In genomic region chr11:61985863-61986262, GRCh38 we compare ENCODE assay signal across 28 cellular contexts. TPM values are rescaled to one million over a fixed set of nuclear protein-coding genes. Genes with fewer than 3 reads are reported as not detected.
DNase-seq lines count a peak whose midpoint lies in the region; ATAC-seq, FAIRE-seq and TF ChIP-seq lines count a peak whose summit lies in the region.
"Had no signal": no experiment of that assay in that cellular context is flagged by ENCODE, and none has a peak within 500 bp of the region (broad histone marks: within the 10 kb centered on the region; RNA-seq: fewer than 3 reads in every experiment).

No MANE protein-coding gene starts in this region.

- H3K27me3 ChIP-seq in body of pancreas (no peaks in the 10 kb centered on the region), lower lobe of right lung (ENCODE audit: low read depth) (no peaks in the 10 kb centered on the region), small intestine (ENCODE audit: control insufficient read depth in 2 of 2, insufficient read depth in 2 of 2, low read length in 2 of 2) (no peaks in the 10 kb centered on the region), uterus (no peaks in the 10 kb centered on the region)
- H3K27me3 ChIP-seq: cardiac muscle cell, gastrocnemius medialis, MG63, vagina had no signal

- DNase-seq in ELF-1 (ENCODE audit: low read depth, low spot score) (peak; percentile 38), body of pancreas (peak; percentile 29 to 71 (median 58)), lower lobe of right lung (no peak), small intestine (peak; percentile 78), NCI-H345 treated with DMSO at 0.1 percent for 48 hours (lab: John Stamatoyannopoulos, UW; ENCODE audit: unreplicated experiment) (no peak), uterus (no peak), cerebellum (ENCODE audit: low spot score) (no peak), GM12892 (ENCODE audit: insufficient read length) (no peak)
- DNase-seq: activated CD4-positive, alpha-beta memory T cell treated with anti-CD3 and anti-CD28 coated beads, Interleukin-2, amount 10 ng/mL, durations not matched to agents 7 days and 5 days; activated CD4-positive, CD25-positive, alpha-beta regulatory T cell treated with anti-CD3 and anti-CD28 coated beads, Interleukin-2, amount 50 U/mL, for 72 hours; gastrocnemius medialis; hippocampal formation; MG63; midbrain; naive thymus-derived CD8-positive, alpha-beta T cell; NCI-H1436; NCI-H345; NCI-H748 treated with DMSO at 0.1 percent for 48 hours; right cardiac atrium; stimulated activated CD4-positive, alpha-beta T cell treated with anti-CD3 and anti-CD28 coated beads, Interleukin-12 subunit alpha, Interleukin-12 subunit beta, amount 100 ng/mL, for 4 hours; stimulated activated CD4-positive, alpha-beta T cell treated with anti-CD3 and anti-CD28 coated beads, Interleukin-4, amount 100 ng/mL, for 1 hour had no signal

- TF ChIP-seq CTCF in body of pancreas (IDR thresholded peaks at IDR 0.05) (no peak), lower lobe of right lung (IDR thresholded peaks at IDR 0.05) (no peak), uterus (IDR thresholded peaks at IDR 0.05) (no peak)

- ATAC-seq in body of pancreas (peak; percentile 76), lower lobe of right lung (peak; percentile 89 to 95)
- ATAC-seq: gastrocnemius medialis; naive thymus-derived CD8-positive, alpha-beta T cell; right cardiac atrium; stimulated activated effector memory CD8-positive, alpha-beta T cell treated with anti-CD3 and anti-CD28 coated beads, Interleukin-12 subunit alpha, Interleukin-12 subunit beta, amount 100 ng/mL, for 72 hours had no signal

- H3K4me1 ChIP-seq in body of pancreas (peaks cover 57% of the 10 kb centered on the region), lower lobe of right lung (peaks cover 13% of the 10 kb centered on the region), small intestine (ENCODE audit: control insufficient read depth in 2 of 2, insufficient read depth in 1 of 2, low read depth in 1 of 2, low read length in 1 of 2) (peaks cover 0 to 3% of the 10 kb centered on the region in 2 donors), uterus (no peaks in the 10 kb centered on the region)
- H3K4me1 ChIP-seq: gastrocnemius medialis, vagina had no signal

- no peak for FAIRE-seq in small intestine (lab: Jason Lieb, UNC)
- FAIRE-seq in GM12892 (lab: Jason Lieb, UNC), result no peak
- FAIRE-seq: D721Med, GM12891, TTC549 had no signal

- H3K4me3 ChIP-seq in body of pancreas, result no peak overlapping the region
- no peak overlapping the region for H3K4me3 ChIP-seq in lower lobe of right lung
- no peak overlapping the region for H3K4me3 ChIP-seq in small intestine (ENCODE audit: low read depth in 1 of 2, low read length in 2 of 2)
- H3K4me3 ChIP-seq in uterus, result no peak overlapping the region
- H3K4me3 ChIP-seq: cardiac muscle cell, gastrocnemius medialis, MG63, vagina had no signal

- H3K9me3 ChIP-seq in body of pancreas, result no peaks in the 10 kb centered on the region
- peaks cover 4% of the 10 kb centered on the region for H3K9me3 ChIP-seq in lower lobe of right lung
- no peaks in the 10 kb centered on the region for H3K9me3 ChIP-seq in small intestine (ENCODE audit: control insufficient read depth, low read depth)
- H3K9me3 ChIP-seq in uterus, result no peaks in the 10 kb centered on the region
- H3K9me3 ChIP-seq: gastrocnemius medialis, vagina had no signal

- TF ChIP-seq POLR2A in body of pancreas (IDR thresholded peaks at IDR 0.05), result peak in 1 of 3 donors; percentile 21
- no peak for TF ChIP-seq POLR2A in uterus (IDR thresholded peaks at IDR 0.05)
- no peak for TF ChIP-seq POLR2A in GM12892 (IDR thresholded peaks at IDR 0.05; ENCODE audit: low read depth, low read length)

- 30 to 32% methylated on average over 5 of the region's 5 CpGs for WGBS in body of pancreas, 2 donors
- WGBS in small intestine, 3 donors, result 20 to 63% (median 35%) methylated on average over 5 of the region's 5 CpGs

- intact Hi-C loops in body of pancreas (cut with DNase I) (no loop called here), lower lobe of right lung (cut with DNase I) (no loop called here), uterus (cut with DNase I; ENCODE audit: low total_unique reads) (no loop called here)

- H3K36me3 ChIP-seq in body of pancreas (replicated peaks in 1 of 2; ENCODE audit: insufficient read depth in 1 of 2, low read depth in 2 of 2) (no peaks in the 10 kb centered on the region), lower lobe of right lung (no peaks in the 10 kb centered on the region), small intestine (ENCODE audit: control insufficient read depth in 2 of 2, insufficient read depth in 2 of 2, low read length in 2 of 2) (no peaks in the 10 kb centered on the region), uterus (no peaks in the 10 kb centered on the region)
- H3K36me3 ChIP-seq: cardiac muscle cell, gastrocnemius medialis, MG63, vagina had no signal

- H3K27ac ChIP-seq in body of pancreas (peak overlapping the region in 3 of 4 donors; percentile 26 to 36 (median 28)), lower lobe of right lung (no peak overlapping the region), small intestine (ENCODE audit: low read depth in 1 of 2, low read length in 1 of 2) (no peak overlapping the region), uterus (no peak overlapping the region)
- H3K27ac ChIP-seq: cardiac muscle cell, gastrocnemius medialis, vagina had no signal

RNA-seq across cellular contexts. Expression of gene FTH1, which starts 18.4 kb away (rescaled TPM):
- total RNA-seq in body of pancreas (1,000 to 10,000 TPM; 1,333 to 1,363 TPM), lower lobe of right lung (4,616 TPM), uterus (1,000 to 10,000 TPM in 3 of 4 donors, 100 to 1,000 TPM in 1; 402 to 1,927 (median 1,615) TPM), cerebellum (295 TPM)
- polyA plus RNA-seq in small intestine, result 1,000 to 10,000 TPM; 3,413 to 10,000 (median 8,961) TPM
- polyA plus RNA-seq in GM12892 (2012; ENCODE audit: missing spikeins), result 1,700 TPM

RNA-seq across cellular contexts. Expression of gene BEST1, which starts 35.7 kb away (rescaled TPM):
- total RNA-seq in body of pancreas (1 to 10 TPM; 1.6 to 2.6 TPM), lower lobe of right lung (14.1 TPM), uterus (10 to 100 TPM in 1 of 4 donors, 1 to 10 TPM in 3; 3.3 to 11.1 (median 3.9) TPM), cerebellum (1.9 TPM)
- polyA plus RNA-seq in small intestine, result 1 to 10 TPM; 2.7 to 4.7 (median 4.3) TPM
- polyA plus RNA-seq in GM12892 (2012; ENCODE audit: missing spikeins), result 1.1 TPM
- total RNA-seq: activated T-helper 2 cell treated with anti-CD3 and anti-CD28 coated beads, Interferon-gamma antibody, Interleukin-2, Interleukin-4, amounts not matched to agents 10 μg/mL and 5 μg/mL and 100 μg/mL, durations not matched to agents 14 hours and 24 hours and 36 hours had no signal

Comparison
In these comparisons a context has a peak if more than half of its experiments do, and no peak if none do; other contexts are left out.
1. DNase-seq: peak in ELF-1 (single experiment), body of pancreas (4 of 4) and small intestine (single experiment); none in lower lobe of right lung (single experiment), NCI-H345 treated with DMSO at 0.1 percent for 48 hours (single experiment), uterus (0 of 2), cerebellum (single experiment) and GM12892 (single experiment).
2. H3K27ac ChIP-seq: peak in body of pancreas (3 of 4); none in lower lobe of right lung (single experiment), small intestine (0 of 2) and uterus (0 of 2).